1 cellular context compared by ENCODE assay signal in the genomic region with DNA sequence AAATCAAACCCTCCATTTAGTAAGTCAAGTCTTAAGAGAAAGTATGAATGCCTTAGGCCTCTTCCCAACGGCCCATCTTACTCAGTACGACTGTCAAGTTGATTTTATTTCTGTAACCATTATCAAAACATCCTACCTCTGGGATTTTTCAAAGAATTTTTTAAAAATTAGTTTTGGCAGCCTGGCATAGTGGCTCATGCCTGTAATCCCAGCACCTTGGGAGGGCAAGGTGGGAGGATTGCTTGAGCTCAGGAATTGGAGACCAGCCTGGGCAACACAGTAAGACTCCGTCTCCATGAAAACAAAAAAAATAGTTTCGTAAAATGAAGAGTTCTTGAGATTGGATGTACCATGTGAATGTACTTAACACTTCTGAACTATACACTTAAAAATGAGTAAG.
TF ChIP-seq lines count a peak whose summit lies in the region.

No MANE protein-coding gene starts in this region.

TF ChIP-seq in WTC11, 78 proteins besides CTCF, POLR2A, EP300 and RAD21 (continued from another document):
- TF ChIP-seq CBFB (CRISPR knock-in tag; IDR thresholded peaks at IDR 0.05; ENCODE audit: low read depth): no peak
- peak; percentile 88 for TF ChIP-seq ZNF121 (CRISPR knock-in tag; IDR thresholded peaks at IDR 0.05)
- TF ChIP-seq EMX1 (CRISPR knock-in tag; IDR thresholded peaks at IDR 0.05): no peak
- TF ChIP-seq KAT7 (CRISPR knock-in tag; IDR thresholded peaks at IDR 0.05; ENCODE audit: borderline replicate concordance): no peak
